26 cellular contexts compared by ENCODE assay signal in genomic region chr12:33486058-33486457, GRCh38. TPM values are rescaled to one million over a fixed set of nuclear protein-coding genes. Genes with fewer than 3 reads are reported as not detected.
DNase-seq lines count a peak whose midpoint lies in the region; ATAC-seq and TF ChIP-seq lines count a peak whose summit lies in the region.
"Had no signal": no experiment of that assay in that cellular context is flagged by ENCODE, and none has a peak within 500 bp of the region (broad histone marks: within the 10 kb centered on the region; RNA-seq: fewer than 3 reads in every experiment).

No MANE protein-coding gene starts in this region.

- ATAC-seq in PC-3 (peak; percentile 72), HG02970 (IDR thresholded peaks at IDR 0.05; ENCODE audit: low FRiP score, unreplicated experiment) (no peak), HG02759 (IDR thresholded peaks at IDR 0.05; ENCODE audit: unreplicated experiment) (no peak)

- peak overlapping the region; percentile 51; the same call in 1 of the 2 replicates for H3K4me2 ChIP-seq in PC-3 (ENCODE audit: low read length)

- intact Hi-C loops in Calu3 (cut with micrococcal nuclease; ENCODE audit: unreplicated experiment) (loop anchor here (5.0 kb wide), 2 partner anchors 49 to 101 kb away; partner anchors contain the start of gene SYT10), PC-3 (cut with micrococcal nuclease) (loop anchor here (10.0 kb wide), 1 partner anchor 99 kb away; no protein-coding TSS in a partner anchor)

- no peaks in the 10 kb centered on the region for H3K36me3 ChIP-seq in PC-3 (ENCODE audit: low read depth, low read length)
- H3K36me3 ChIP-seq: SJSA1 had no signal

- no peaks in the 10 kb centered on the region for H3K9me3 ChIP-seq in PC-3 (ENCODE audit: low read length)
- H3K9me3 ChIP-seq: SJSA1 had no signal

- H3K4me1 ChIP-seq in PC-3 (ENCODE audit: insufficient read depth, low read length) = peaks cover 18% of the 10 kb centered on the region
- H3K4me1 ChIP-seq: SJSA1 had no signal

- H3K27ac ChIP-seq in PC-3 (ENCODE audit: low read length) = no peak overlapping the region
- H3K27ac ChIP-seq: GM23248, SJSA1 had no signal

- no peak overlapping the region for H3K9ac ChIP-seq in PC-3 (ENCODE audit: low read length)
- H3K9ac ChIP-seq: GM23248 had no signal

- POLR2A ChIA-PET in PC-3 (lab: Charles Lee; ENCODE audit: unreplicated experiment) = no interaction called here

- no peaks in the 10 kb centered on the region for H3K79me2 ChIP-seq in PC-3 (ENCODE audit: low read length)

- H3K27me3 Mint-ChIP-seq in Calu3 (ENCODE audit: unreplicated experiment) = no peaks in the 10 kb centered on the region
- H3K27me3 Mint-ChIP-seq: B cell; CD8-positive, alpha-beta memory T cell had no signal

- H3K4me3 Mint-ChIP-seq in Calu3 (ENCODE audit: low read depth, unreplicated experiment) = no peak overlapping the region
- H3K4me3 Mint-ChIP-seq: B cell; CD14-positive monocyte; CD8-positive, alpha-beta memory T cell had no signal

- no peaks in the 10 kb centered on the region for H3K27me3 ChIP-seq in PC-3 (ENCODE audit: low read length)
- H3K27me3 ChIP-seq: SJSA1 had no signal

- TF ChIP-seq CTCF in Calu3 (IDR thresholded peaks at IDR 0.05; ENCODE audit: unreplicated experiment) = no peak
- TF ChIP-seq CTCF in PC-3 (conservative IDR thresholded peaks at IDR 0.05; ENCODE audit: low read depth, low read length) = no peak

- BruUV-seq in Calu3 (replicated peaks; lab: Mats Ljungman, UMichigan) = no TSS peak
- BruUV-seq in PC-3 (replicated peaks; lab: Mats Ljungman, UMichigan) = no TSS peak

- H3K36me3 Mint-ChIP-seq in Calu3 (ENCODE audit: insufficient read depth, unreplicated experiment) = no peaks in the 10 kb centered on the region
- H3K36me3 Mint-ChIP-seq: CD14-positive monocyte; CD8-positive, alpha-beta memory T cell had no signal

- H4K20me1 ChIP-seq in PC-3 (ENCODE audit: low read length) = no peaks in the 10 kb centered on the region

- peaks cover 3% of the 10 kb centered on the region for H3K9me3 Mint-ChIP-seq in Calu3 (ENCODE audit: low read depth, unreplicated experiment)

- DNase-seq in COR-L47 (lab: John Stamatoyannopoulos, UW) = peak; percentile 9
- DNase-seq in Calu3 = peak; percentile 49
- peak; percentile 42 for DNase-seq in NCI-H1105 (lab: John Stamatoyannopoulos, UW)
- DNase-seq in PC-3 = peak; percentile 67
- DNase-seq in T-helper 2 cell = no peak
- DNase-seq in GM03348 (ENCODE audit: low spot score) = no peak
- DNase-seq: CD8-positive, alpha-beta memory T cell; GM23248; H7; Karpas-422; MM.1S; NCI-H1417 treated with DMSO at 0.1 percent for 48 hours; NCI-H2029; NCI-H2171; NCI-H226; NCI-H510A; NCI-H69; NK-92 treated with Interleukin-12 subunit alpha and Interleukin-12 subunit beta, amount 100 ng/mL, for 24 hours; Right ventricle myocardium superior; RPMI8226 had no signal

- no peak overlapping the region for H2AFZ ChIP-seq in PC-3 (ENCODE audit: low read length)
- H2AFZ ChIP-seq: GM23248 had no signal

- H3F3A ChIP-seq in PC-3 (ENCODE audit: low read length, unreplicated experiment) = no peaks in the 10 kb centered on the region

- CTCF ChIA-PET in Calu3 (lab: Charles Lee) = no interaction called here
- CTCF ChIA-PET in PC-3 (lab: Charles Lee) = no interaction called here

- no peaks in the 10 kb centered on the region for H3K9me2 ChIP-seq in PC-3 (replicated peaks; ENCODE audit: low read length)

- peak overlapping the region; percentile 84 for H3K27ac Mint-ChIP-seq in Calu3 (ENCODE audit: unreplicated experiment)
- H3K27ac Mint-ChIP-seq: B cell; CD14-positive monocyte; CD8-positive, alpha-beta memory T cell had no signal

- H3K4me1 Mint-ChIP-seq in Calu3 (ENCODE audit: low read depth, unreplicated experiment) = peaks cover 31% of the 10 kb centered on the region
- H3K4me1 Mint-ChIP-seq: B cell; CD14-positive monocyte; CD8-positive, alpha-beta memory T cell had no signal

- no peak overlapping the region for H3K4me3 ChIP-seq in PC-3 (ENCODE audit: low read length)
- H3K4me3 ChIP-seq: GM23248, SJSA1 had no signal

RNA-seq across cellular contexts. Expression of gene SYT10, which starts 46.4 kb away (rescaled TPM):
- 2.9 and 4.8 TPM in 2 replicates for total RNA-seq in Calu3 (2022)
- not detected in 2 replicates for total RNA-seq in PC-3 (2014; rRNA removed)
- total RNA-seq: B cell; CD8-positive, alpha-beta memory T cell; GM23248; Right ventricle myocardium superior; SJSA1; T-helper 2 cell treated with Interferon-gamma antibody and Interleukin-4, amounts not matched to agents 100 ng/mL and 5 ng/mL, for 36 hours had no signal

Comparison
In these comparisons a context has a peak if more than half of its experiments do, and no peak if none do; other contexts are left out.
1. DNase-seq: peak in COR-L47 (single experiment), Calu3 (single experiment), NCI-H1105 (single experiment) and PC-3 (single experiment); none in T-helper 2 cell (0 of 5) and GM03348 (single experiment).